Comparison of ENCODE assay signal across 12 cellular contexts in genomic region chr4:52843351-52843750, GRCh38. TPM values are rescaled to one million over a fixed set of nuclear protein-coding genes. Genes with fewer than 3 reads are reported as not detected.
"Had no signal": no experiment of that assay in that cellular context is flagged by ENCODE, and none has a peak within 500 bp of the region (broad histone marks: within the 10 kb centered on the region; RNA-seq: fewer than 3 reads in every experiment).

No MANE protein-coding gene starts in this region.

- H3K9me3 ChIP-seq: left lung, sigmoid colon had no signal

- H3K27me3 Mint-ChIP-seq: activated CD4-positive, alpha-beta T cell treated with anti-CD3 and anti-CD28 coated beads, Interleukin-2, amount 10 ng/mL, durations not matched to agents 7 days and 5 days; activated naive CD8-positive, alpha-beta T cell treated with anti-CD3 and anti-CD28 coated beads, Interleukin-2, amount 10 ng/mL, durations not matched to agents 7 days and 5 days had no signal

- H3K36me3 ChIP-seq: left lung, sigmoid colon had no signal

- H3K9me3 Mint-ChIP-seq: activated CD4-positive, alpha-beta T cell treated with anti-CD3 and anti-CD28 coated beads, Interleukin-2, amount 10 ng/mL, durations not matched to agents 7 days and 5 days; activated naive CD8-positive, alpha-beta T cell treated with anti-CD3 and anti-CD28 coated beads, Interleukin-2, amount 10 ng/mL, durations not matched to agents 7 days and 5 days; natural killer cell had no signal

- H3K4me1 Mint-ChIP-seq: activated naive CD8-positive, alpha-beta T cell treated with anti-CD3 and anti-CD28 coated beads, Interleukin-2, amount 10 ng/mL, durations not matched to agents 7 days and 5 days; natural killer cell had no signal

- H3K36me3 Mint-ChIP-seq: activated naive CD8-positive, alpha-beta T cell treated with anti-CD3 and anti-CD28 coated beads, Interleukin-2, amount 10 ng/mL, durations not matched to agents 7 days and 5 days; natural killer cell had no signal

- H3K4me3 ChIP-seq: left lung, sigmoid colon had no signal

- DNase-seq: activated CD4-positive, alpha-beta T cell treated with anti-CD3 and anti-CD28 coated beads, Interleukin-2, amount 10 ng/mL, durations not matched to agents 7 days and 5 days; activated CD8-positive, alpha-beta memory T cell treated with anti-CD3 and anti-CD28 coated beads, Interleukin-2, amount 50 U/mL, for 48 hours; activated naive CD4-positive, alpha-beta T cell; activated naive CD8-positive, alpha-beta T cell treated with anti-CD3 and anti-CD28 coated beads, Interleukin-2, amount 10 ng/mL, durations not matched to agents 7 days and 5 days; cerebellar nuclear complex; effector memory CD4-positive, alpha-beta T cell; foreskin fibroblast; kidney; left lung; natural killer cell; sigmoid colon; stimulated activated CD4-positive, alpha-beta T cell treated with anti-CD3 and anti-CD28 coated beads, Interleukin-1b, Interleukin-23, amount 100 ng/mL, for 48 hours had no signal

- H3K27me3 ChIP-seq: left lung, sigmoid colon had no signal

- H3K27ac ChIP-seq: left lung, sigmoid colon had no signal

- H3K4me3 Mint-ChIP-seq: activated CD4-positive, alpha-beta T cell treated with anti-CD3 and anti-CD28 coated beads, Interleukin-2, amount 10 ng/mL, durations not matched to agents 7 days and 5 days; activated naive CD8-positive, alpha-beta T cell treated with anti-CD3 and anti-CD28 coated beads, Interleukin-2, amount 10 ng/mL, durations not matched to agents 7 days and 5 days; natural killer cell had no signal

- H3K27ac Mint-ChIP-seq: activated CD4-positive, alpha-beta T cell treated with anti-CD3 and anti-CD28 coated beads, Interleukin-2, amount 10 ng/mL, durations not matched to agents 7 days and 5 days; activated naive CD8-positive, alpha-beta T cell treated with anti-CD3 and anti-CD28 coated beads, Interleukin-2, amount 10 ng/mL, durations not matched to agents 7 days and 5 days; natural killer cell had no signal

- ATAC-seq: natural killer cell had no signal

RNA-seq across cellular contexts. Expression of gene RASL11B, which starts 18.8 kb away (rescaled TPM):
- total RNA-seq: natural killer cell had no signal
